ENCODE assay signal across 18 cellular contexts in the genomic region with DNA sequence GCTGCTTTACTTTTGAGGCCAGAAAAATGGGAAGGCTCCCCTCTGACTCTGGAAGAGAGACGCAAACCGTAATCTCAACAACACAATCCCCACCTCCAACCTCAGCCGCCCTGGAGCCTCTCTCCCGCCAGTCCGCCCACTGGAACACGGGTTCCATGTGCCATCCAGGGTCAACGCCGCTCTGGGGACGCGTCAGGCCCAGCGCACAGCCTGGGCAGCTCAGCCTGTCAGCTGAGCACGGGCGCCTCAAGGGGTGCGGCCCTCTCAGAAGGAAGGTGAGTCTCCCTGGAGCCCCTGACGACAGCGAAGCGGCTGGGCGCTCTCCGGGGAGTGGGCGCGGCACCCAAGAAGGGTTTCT. TPM values are rescaled to one million over a fixed set of nuclear protein-coding genes. Genes with fewer than 3 reads are reported as not detected.
A peak's percentile ranks its signal among the peaks of the same experiment; 100 is the strongest.
DNase-seq lines count a peak whose midpoint lies in the region; ATAC-seq and TF ChIP-seq lines count a peak whose summit lies in the region.
"Had no signal": no experiment of that assay in that cellular context is flagged by ENCODE, and none has a peak within 500 bp of the region (broad histone marks: within the 10 kb centered on the region; RNA-seq: fewer than 3 reads in every experiment).

No MANE protein-coding gene starts in this region.

- H3K36me3 Mint-ChIP-seq in endodermal cell (ENCODE audit: low read depth) (peaks cover 3% of the 10 kb centered on the region), neural progenitor cell (no peaks in the 10 kb centered on the region)

- DNase-seq in D341Med (ENCODE audit: low spot score) (peak; percentile 65), endodermal cell (peak; percentile 68), neural progenitor cell (ENCODE audit: low spot score) (peak; percentile 35), GM20000 (ENCODE audit: low spot score) (no peak), uterus (no peak)
- DNase-seq: activated CD4-positive, alpha-beta memory T cell treated with anti-CD3 and anti-CD28 coated beads, Interleukin-2, amount 10 ng/mL, durations not matched to agents 7 days and 5 days; AML-193; Calu3; foreskin keratinocyte; stimulated activated CD4-positive, alpha-beta T cell treated with anti-CD3 and anti-CD28 coated beads, Interleukin-4, amount 100 ng/mL, for 1 hour; SW 1271 had no signal

- H3K36me3 ChIP-seq in HUES6 (ENCODE audit: control insufficient read depth, insufficient read depth, low read length) (no peaks in the 10 kb centered on the region), endodermal cell (ENCODE audit: control insufficient read depth, insufficient read depth, low read length) (no peaks in the 10 kb centered on the region), neural progenitor cell (no peaks in the 10 kb centered on the region), uterus (no peaks in the 10 kb centered on the region)
- H3K36me3 ChIP-seq: HAP-1, suprapubic skin had no signal

- H3K27ac ChIP-seq in HUES6 (ENCODE audit: low read depth, low read length) = no peak overlapping the region
- no peak overlapping the region for H3K27ac ChIP-seq in endodermal cell (ENCODE audit: low read depth, low read length)
- no peak overlapping the region for H3K27ac ChIP-seq in neural progenitor cell
- H3K27ac ChIP-seq in uterus = no peak overlapping the region
- H3K27ac ChIP-seq: foreskin keratinocyte, suprapubic skin had no signal

- 3% methylated on average over 21 of the region's 21 CpGs; no CpG with 5 or more reads in 1 of the 2 experiments for WGBS in endodermal cell (ENCODE audit: insufficient coverage in 1 of 2, insufficient read length in 1 of 2), 2 experiments

- no peaks in the 10 kb centered on the region for H3K79me2 ChIP-seq in neural progenitor cell (ENCODE audit: low read depth)

- H3K4me1 ChIP-seq in HUES6 (ENCODE audit: control insufficient read depth, insufficient read depth, low read length) = peaks cover 36% of the 10 kb centered on the region
- H3K4me1 ChIP-seq in endodermal cell (ENCODE audit: control insufficient read depth, insufficient read depth, low read length) = no peaks in the 10 kb centered on the region
- peaks cover 16% of the 10 kb centered on the region for H3K4me1 ChIP-seq in neural progenitor cell
- H3K4me1 ChIP-seq in uterus = peaks cover 0 to 15% of the 10 kb centered on the region in 2 donors
- H3K4me1 ChIP-seq: HAP-1 had no signal

- H3K4me2 ChIP-seq in neural progenitor cell = peak overlapping the region; percentile 90

- H2AFZ ChIP-seq in neural progenitor cell (replicated peaks) = no peak overlapping the region

- H3F3A ChIP-seq in neural progenitor cell (ENCODE audit: low read depth) = peaks cover 3% of the 10 kb centered on the region

- no peak for ATAC-seq in GM21390 (IDR thresholded peaks at IDR 0.05; ENCODE audit: unreplicated experiment)
- ATAC-seq: foreskin keratinocyte; natural killer cell treated with Interleukin-12 subunit alpha and Interleukin-12 subunit beta and Interleukin-15 and Interleukin-18, amount 100 ng/mL, for 72 hours had no signal

- H3K4me3 Mint-ChIP-seq in endodermal cell = peak overlapping the region; percentile 44
- peak overlapping the region; percentile 81 for H3K4me3 Mint-ChIP-seq in neural progenitor cell
- H3K4me3 Mint-ChIP-seq: activated CD4-positive, alpha-beta memory T cell treated with anti-CD3 and anti-CD28 coated beads, Interleukin-2, amount 10 ng/mL, durations not matched to agents 7 days and 5 days; natural killer cell treated with Interleukin-12 subunit alpha and Interleukin-12 subunit beta and Interleukin-15 and Interleukin-18, amount 100 ng/mL, for 72 hours had no signal

- peak overlapping the region; percentile 66 for H3K4me3 ChIP-seq in HUES6 (ENCODE audit: low read depth, low read length)
- H3K4me3 ChIP-seq in endodermal cell (ENCODE audit: low read length) = no peak overlapping the region
- H3K4me3 ChIP-seq in neural progenitor cell = peak overlapping the region; percentile 45
- no peak overlapping the region for H3K4me3 ChIP-seq in uterus
- H3K4me3 ChIP-seq: HAP-1 had no signal

- H3K27me3 Mint-ChIP-seq in endodermal cell (ENCODE audit: insufficient read depth) (peaks cover 98% of the 10 kb centered on the region), neural progenitor cell (ENCODE audit: insufficient read depth, low read depth) (peaks cover 74% of the 10 kb centered on the region)

- no peaks in the 10 kb centered on the region for H3K9me3 ChIP-seq in HUES6 (ENCODE audit: control insufficient read depth, insufficient read depth, low read depth, low read length)
- H3K9me3 ChIP-seq in endodermal cell (ENCODE audit: control insufficient read depth, low read length) = no peaks in the 10 kb centered on the region
- no peaks in the 10 kb centered on the region for H3K9me3 ChIP-seq in neural progenitor cell (ENCODE audit: low read depth)
- no peaks in the 10 kb centered on the region for H3K9me3 ChIP-seq in uterus
- H3K9me3 ChIP-seq: HAP-1, suprapubic skin had no signal

- intact Hi-C loops in uterus (cut with DNase I; ENCODE audit: low total_unique reads) = no loop called here

- H4K20me1 ChIP-seq in neural progenitor cell (ENCODE audit: low read depth) = peaks cover 81% of the 10 kb centered on the region

- H3K9ac ChIP-seq in HUES6 (ENCODE audit: low read length) (no peak overlapping the region), endodermal cell (ENCODE audit: extremely low read depth, low read length, poor library complexity, severe bottlenecking) (no peak overlapping the region), neural progenitor cell (no peak overlapping the region)

- TF ChIP-seq CTCF in endodermal cell (conservative IDR thresholded peaks at IDR 0.05) (no peak), neural progenitor cell (IDR thresholded peaks at IDR 0.05) (no peak), GM20000 (IDR thresholded peaks at IDR 0.05; ENCODE audit: extremely low read depth, missing control alignments) (no peak), uterus (IDR thresholded peaks at IDR 0.05) (no peak)

- H3K9me3 Mint-ChIP-seq in endodermal cell = peaks cover 16% of the 10 kb centered on the region
- peaks cover 3% of the 10 kb centered on the region for H3K9me3 Mint-ChIP-seq in neural progenitor cell
- H3K9me3 Mint-ChIP-seq: activated CD4-positive, alpha-beta memory T cell treated with anti-CD3 and anti-CD28 coated beads, Interleukin-2, amount 10 ng/mL, durations not matched to agents 7 days and 5 days; natural killer cell treated with Interleukin-12 subunit alpha and Interleukin-12 subunit beta and Interleukin-15 and Interleukin-18, amount 100 ng/mL, for 72 hours had no signal

- H3K4me1 Mint-ChIP-seq in endodermal cell = peaks cover 10% of the 10 kb centered on the region
- H3K4me1 Mint-ChIP-seq in neural progenitor cell = peaks cover 33% of the 10 kb centered on the region

- H3K27me3 ChIP-seq in HUES6 (ENCODE audit: control insufficient read depth, insufficient read depth, low read length) (peaks cover 100% of the 10 kb centered on the region), endodermal cell (ENCODE audit: control insufficient read depth, insufficient read depth, low read length, poor library complexity, severe bottlenecking) (peaks cover 99% of the 10 kb centered on the region), neural progenitor cell (peaks cover 100% of the 10 kb centered on the region), uterus (peaks cover 0 to 49% of the 10 kb centered on the region in 2 donors)

- H3K27ac Mint-ChIP-seq in endodermal cell (no peak overlapping the region), neural progenitor cell (no peak overlapping the region)
- H3K27ac Mint-ChIP-seq: natural killer cell treated with Interleukin-12 subunit alpha and Interleukin-12 subunit beta and Interleukin-15 and Interleukin-18, amount 100 ng/mL, for 72 hours had no signal

- no peak for TF ChIP-seq POLR2A in uterus (IDR thresholded peaks at IDR 0.05)

RNA-seq across cellular contexts. Expression of gene SLC18A3, which starts 1.2 kb away (rescaled TPM):
- total RNA-seq in endodermal cell (not detected), neural progenitor cell (ENCODE audit: low replicate concordance) (not detected in 2 replicates), uterus (under 1 TPM in 1 of 4 donors, not detected in 3; 0.07 TPM)
- polyA plus RNA-seq in endodermal cell (2013, experiment 1 of 2) = 2.6 TPM
- polyA plus RNA-seq in endodermal cell (2013, experiment 2 of 2) = 2.5 TPM
- total RNA-seq: activated CD4-positive, alpha-beta memory T cell treated with anti-CD3 and anti-CD28 coated beads, Interleukin-2, amount 10 ng/mL, durations not matched to agents 7 days and 5 days; Calu3; endothelial cell of umbilical vein; foreskin keratinocyte; lung microvascular endothelial cell; natural killer cell treated with Interleukin-12 subunit alpha and Interleukin-12 subunit beta and Interleukin-15 and Interleukin-18, amount 100 ng/mL, for 72 hours; suprapubic skin had no signal
- polyA plus RNA-seq: endothelial cell of umbilical vein, foreskin keratinocyte had no signal

RNA-seq across cellular contexts. Expression of gene CHAT, which starts 4.9 kb away (rescaled TPM):
- total RNA-seq in endodermal cell (not detected), neural progenitor cell (ENCODE audit: low replicate concordance) (not detected in 2 replicates), uterus (not detected)
- 1.1 TPM for polyA plus RNA-seq in endodermal cell (2013, experiment 1 of 2)
- polyA plus RNA-seq in endodermal cell (2013, experiment 2 of 2) = 1.1 TPM
- total RNA-seq: activated CD4-positive, alpha-beta memory T cell treated with anti-CD3 and anti-CD28 coated beads, Interleukin-2, amount 10 ng/mL, durations not matched to agents 7 days and 5 days; Calu3; endothelial cell of umbilical vein; foreskin keratinocyte; lung microvascular endothelial cell; natural killer cell treated with Interleukin-12 subunit alpha and Interleukin-12 subunit beta and Interleukin-15 and Interleukin-18, amount 100 ng/mL, for 72 hours; suprapubic skin had no signal
- polyA plus RNA-seq: endothelial cell of umbilical vein, foreskin keratinocyte had no signal

Comparison
In these comparisons a context has a peak if more than half of its experiments do, and no peak if none do; other contexts are left out.
1. DNase-seq: peak in D341Med (single experiment), endodermal cell (single experiment) and neural progenitor cell (single experiment); none in GM20000 (single experiment) and uterus (0 of 2).
2. H3K4me3 ChIP-seq: peak in HUES6 (single experiment) and neural progenitor cell (single experiment); none in endodermal cell (single experiment) and uterus (0 of 2).